ENCODE assay signal across 24 cellular contexts in the genomic region with DNA sequence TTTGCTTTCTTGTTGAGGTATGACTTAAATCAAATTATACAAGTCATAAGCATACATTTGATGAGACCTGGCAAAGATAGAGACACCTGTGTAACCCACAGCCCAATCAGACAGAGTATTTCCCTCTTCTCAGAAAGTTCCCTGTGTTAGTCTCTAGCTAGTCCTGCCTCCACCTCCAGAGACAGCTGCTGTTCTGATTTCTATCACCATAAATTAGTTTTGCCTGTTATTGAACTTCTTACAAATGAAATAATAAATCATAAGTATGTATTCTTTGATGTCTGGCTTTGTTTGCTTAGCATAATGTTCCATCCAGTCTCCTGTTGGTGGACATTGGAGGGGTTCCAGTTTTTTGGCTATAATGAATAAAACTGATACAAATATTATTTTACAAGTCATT.
DNase-seq lines count a peak whose midpoint lies in the region; ATAC-seq, FAIRE-seq and TF ChIP-seq lines count a peak whose summit lies in the region.
"Had no signal": no experiment of that assay in that cellular context is flagged by ENCODE, and none has a peak within 500 bp of the region (broad histone marks: within the 10 kb centered on the region; RNA-seq: fewer than 3 reads in every experiment).

No MANE protein-coding gene starts in this region.

- no peaks in the 10 kb centered on the region for H3K79me2 ChIP-seq in neural progenitor cell (ENCODE audit: low read depth)

- H3F3A ChIP-seq in neural progenitor cell (ENCODE audit: low read depth): peaks cover 6% of the 10 kb centered on the region

- H3K4me2 ChIP-seq in neural progenitor cell: peak overlapping the region; percentile 29
- H3K4me2 ChIP-seq: BLaER1, GM23338 had no signal

- H3K27me3 ChIP-seq in WERI-Rb-1 (ENCODE audit: insufficient read depth, low read depth, severe bottlenecking): no peaks in the 10 kb centered on the region
- no peaks in the 10 kb centered on the region for H3K27me3 ChIP-seq in neural progenitor cell
- H3K27me3 ChIP-seq: BLaER1 had no signal

- DNase-seq in NCI-H1105 treated with DMSO at 0.1 percent for 48 hours (lab: John Stamatoyannopoulos, UW) (peak; percentile 63), NCI-H1105 (lab: John Stamatoyannopoulos, UW) (no peak), SHP77 (lab: John Stamatoyannopoulos, UW) (peak; percentile 36 to 41), WERI-Rb-1 (no peak), neural progenitor cell (ENCODE audit: low spot score) (no peak), kidney (no peak)
- DNase-seq: 8988T; ACHN; CD4-positive, CD25-positive, alpha-beta regulatory T cell; DMS153; DND-41; HCEC 1CT; IMR-90; NCI-H446 treated with DMSO at 0.1 percent for 48 hours; NCI-H526; SIG-M5; T-helper 2 cell had no signal

- peaks cover 1% of the 10 kb centered on the region for H3K36me3 Mint-ChIP-seq in neural progenitor cell
- H3K36me3 Mint-ChIP-seq: CD4-positive, CD25-positive, alpha-beta regulatory T cell had no signal

- H3K9me3 ChIP-seq in WERI-Rb-1 (ENCODE audit: severe bottlenecking): peaks cover 17% of the 10 kb centered on the region
- H3K9me3 ChIP-seq in neural progenitor cell (ENCODE audit: low read depth): no peaks in the 10 kb centered on the region
- no peaks in the 10 kb centered on the region for H3K9me3 ChIP-seq in kidney (ENCODE audit: control insufficient read depth in 1 of 2, low read length in 2 of 2)
- H3K9me3 ChIP-seq: BLaER1 had no signal

- H3K9ac ChIP-seq in neural progenitor cell: no peak overlapping the region
- H3K9ac ChIP-seq in kidney (ENCODE audit: low read length in 2 of 2): no peak overlapping the region
- H3K9ac ChIP-seq: BLaER1 had no signal

- ATAC-seq in GM21723 (IDR thresholded peaks at IDR 0.05; ENCODE audit: unreplicated experiment) (no peak), GM18858 (IDR thresholded peaks at IDR 0.05; ENCODE audit: unreplicated experiment) (no peak)
- ATAC-seq: GM23338, Panc1 had no signal

- peaks cover 19% of the 10 kb centered on the region for H3K9me3 Mint-ChIP-seq in neural progenitor cell

- no peak overlapping the region for H3K27ac Mint-ChIP-seq in neural progenitor cell
- H3K27ac Mint-ChIP-seq: CD4-positive, CD25-positive, alpha-beta regulatory T cell had no signal

- no peaks in the 10 kb centered on the region for H4K20me1 ChIP-seq in neural progenitor cell (ENCODE audit: low read depth)
- H4K20me1 ChIP-seq: BLaER1 had no signal

- H3K4me1 ChIP-seq in neural progenitor cell: peaks cover 11% of the 10 kb centered on the region
- no peaks in the 10 kb centered on the region for H3K4me1 ChIP-seq in kidney (ENCODE audit: control insufficient read depth in 1 of 2, insufficient read depth in 1 of 2, low read depth in 1 of 2, low read length in 2 of 2)
- H3K4me1 ChIP-seq: BLaER1 had no signal

- peaks cover 9% of the 10 kb centered on the region for H3K27me3 Mint-ChIP-seq in neural progenitor cell (ENCODE audit: insufficient read depth, low read depth)

- no peak overlapping the region for H3K4me3 Mint-ChIP-seq in neural progenitor cell
- H3K4me3 Mint-ChIP-seq: CD4-positive, CD25-positive, alpha-beta regulatory T cell; GM23338 had no signal

- intact Hi-C loops in kidney (cut with DNase I): no loop called here

- H3K4me1 Mint-ChIP-seq in neural progenitor cell: peaks cover 12% of the 10 kb centered on the region
- H3K4me1 Mint-ChIP-seq: CD4-positive, CD25-positive, alpha-beta regulatory T cell; GM23338 had no signal

- H3K36me3 ChIP-seq in WERI-Rb-1: no peaks in the 10 kb centered on the region
- no peaks in the 10 kb centered on the region for H3K36me3 ChIP-seq in neural progenitor cell
- H3K36me3 ChIP-seq in kidney (ENCODE audit: control insufficient read depth in 1 of 2, insufficient read depth in 2 of 2, low read length in 2 of 2): no peaks in the 10 kb centered on the region
- H3K36me3 ChIP-seq: BLaER1 had no signal

- H3K27ac ChIP-seq in WERI-Rb-1 (peak overlapping the region; percentile 74), neural progenitor cell (no peak overlapping the region), kidney (ENCODE audit: low read depth in 2 of 2, low read length in 2 of 2) (no peak overlapping the region)
- H3K27ac ChIP-seq: BLaER1, RWPE1 had no signal

- H3K4me3 ChIP-seq in WERI-Rb-1 (ENCODE audit: low read depth, low read length) (peak overlapping the region; percentile 29), neural progenitor cell (no peak overlapping the region), kidney (ENCODE audit: low read length in 2 of 2) (no peak overlapping the region)
- H3K4me3 ChIP-seq: BLaER1, GM23338 had no signal

- TF ChIP-seq CTCF in WERI-Rb-1 (IDR thresholded peaks at IDR 0.05; ENCODE audit: low read depth, low read length): no peak
- TF ChIP-seq CTCF in neural progenitor cell (IDR thresholded peaks at IDR 0.05): no peak
- no peak for TF ChIP-seq CTCF in kidney (IDR thresholded peaks at IDR 0.05; ENCODE audit: borderline replicate concordance, extremely low read depth, insufficient read depth)

- H2AFZ ChIP-seq in neural progenitor cell (replicated peaks): no peak overlapping the region
- H2AFZ ChIP-seq: GM23338 had no signal

- FAIRE-seq in kidney (lab: Jason Lieb, UNC): no peak
- FAIRE-seq: GM12892 had no signal

Comparison
In these comparisons a context has a peak if more than half of its experiments do, and no peak if none do; other contexts are left out.
1. DNase-seq: peak in NCI-H1105 treated with DMSO at 0.1 percent for 48 hours (single experiment) and SHP77 (2 of 2); none in NCI-H1105 (single experiment), WERI-Rb-1 (single experiment), neural progenitor cell (single experiment) and kidney (single experiment).